In the genomic region with DNA sequence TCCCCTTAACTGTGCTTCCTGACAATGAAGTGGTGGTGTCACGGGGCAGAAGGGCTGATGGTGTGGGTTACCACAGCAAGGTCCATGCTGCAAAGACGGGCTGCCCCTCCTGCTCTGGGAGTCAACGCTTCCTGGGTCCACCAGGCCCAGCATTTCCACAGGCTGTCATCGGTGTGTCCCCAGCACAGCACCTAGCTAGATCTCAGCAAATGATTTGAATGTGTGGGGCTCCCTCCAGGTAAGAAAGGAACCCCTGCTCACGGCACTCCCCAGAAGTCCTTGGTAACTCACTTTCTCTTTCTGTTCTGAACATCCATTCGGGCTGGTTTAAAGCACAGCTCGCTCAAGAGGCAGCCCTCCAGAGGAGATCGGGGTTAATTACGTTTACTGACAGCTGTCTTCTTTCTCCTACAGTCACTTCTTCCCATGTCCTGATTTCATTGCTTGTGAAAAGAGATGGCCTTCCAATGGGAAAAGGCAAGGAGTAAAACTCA, we compare ENCODE assay signal across 8 cellular contexts. TPM values are rescaled to one million over a fixed set of nuclear protein-coding genes. Genes with fewer than 3 reads are reported as not detected.
DNase-seq lines count a peak whose midpoint lies in the region; ATAC-seq and TF ChIP-seq lines count a peak whose summit lies in the region.

No MANE protein-coding gene starts in this region.

- no peaks in the 10 kb centered on the region for H3K27me3 Mint-ChIP-seq in activated T-helper 1 cell treated with anti-CD3 and anti-CD28 coated beads, Interleukin-12 subunit alpha, Interleukin-12 subunit beta, Interleukin-2, Interleukin-4 antibody, amounts not matched to agents 30 ng/mL and 10 ng/mL and 1 ng/mL, durations not matched to agents 14 hours and 24 hours and 36 hours (ENCODE audit: insufficient read depth)

- no peak for TF ChIP-seq CTCF in left ventricle myocardium inferior (IDR thresholded peaks at IDR 0.05; ENCODE audit: borderline replicate concordance)

- H3K27me3 ChIP-seq in left ventricle myocardium inferior (ENCODE audit: low read depth) = no peaks in the 10 kb centered on the region

- no peaks in the 10 kb centered on the region for H3K9me3 ChIP-seq in left ventricle myocardium inferior (replicated peaks)

- peak overlapping the region; percentile 82 for H3K4me3 Mint-ChIP-seq in activated T-helper 1 cell treated with anti-CD3 and anti-CD28 coated beads, Interleukin-12 subunit alpha, Interleukin-12 subunit beta, Interleukin-2, Interleukin-4 antibody, amounts not matched to agents 30 ng/mL and 10 ng/mL and 1 ng/mL, durations not matched to agents 14 hours and 24 hours and 36 hours

- peak overlapping the region; percentile 56 for H3K4me3 ChIP-seq in left ventricle myocardium inferior

- DNase-seq in NCI-H187 treated with DMSO at 0.1 percent for 48 hours (lab: John Stamatoyannopoulos, UW) (peak; percentile 28), NCI-H187 (lab: John Stamatoyannopoulos, UW) (no peak), NOMO-1 (lab: John Stamatoyannopoulos, UW; ENCODE audit: unreplicated experiment in 2 of 2) (peak; percentile 20 to 70), left ventricle myocardium inferior (no peak), foreskin melanocyte (no peak)
- peak; percentile 57 for DNase-seq in activated T-helper 1 cell treated with anti-CD3 and anti-CD28 coated beads, Interleukin-12 subunit alpha, Interleukin-12 subunit beta, Interleukin-2, Interleukin-4 antibody, amounts not matched to agents 30 ng/mL and 10 ng/mL and 1 ng/mL, durations not matched to agents 14 hours and 24 hours and 36 hours (ENCODE audit: low spot score)
- peak; percentile 23 to 28 for DNase-seq in stimulated activated CD4-positive, alpha-beta T cell treated with anti-CD3 and anti-CD28 coated beads, Interleukin-12 subunit alpha, Interleukin-12 subunit beta, amount 100 ng/mL, for 24 hours (ENCODE audit: low read depth in 2 of 2)

- H3K36me3 Mint-ChIP-seq in activated T-helper 1 cell treated with anti-CD3 and anti-CD28 coated beads, Interleukin-12 subunit alpha, Interleukin-12 subunit beta, Interleukin-2, Interleukin-4 antibody, amounts not matched to agents 30 ng/mL and 10 ng/mL and 1 ng/mL, durations not matched to agents 14 hours and 24 hours and 36 hours (ENCODE audit: low read depth) = no peaks in the 10 kb centered on the region

- peak overlapping the region; percentile 92 for H3K27ac Mint-ChIP-seq in activated T-helper 1 cell treated with anti-CD3 and anti-CD28 coated beads, Interleukin-12 subunit alpha, Interleukin-12 subunit beta, Interleukin-2, Interleukin-4 antibody, amounts not matched to agents 30 ng/mL and 10 ng/mL and 1 ng/mL, durations not matched to agents 14 hours and 24 hours and 36 hours

- intact Hi-C loops in activated T-helper 1 cell treated with anti-CD3 and anti-CD28 coated beads, Interleukin-12 subunit alpha, Interleukin-12 subunit beta, Interleukin-2, Interleukin-4 antibody, amounts not matched to agents 30 ng/mL and 10 ng/mL and 1 ng/mL, durations not matched to agents 14 hours and 24 hours and 36 hours (cut with micrococcal nuclease) = loop anchor here (1.0 to 5.0 kb wide), 2 partner anchors 41 to 317 kb away; no protein-coding TSS in a partner anchor
- intact Hi-C loops in left ventricle myocardium inferior (cut with micrococcal nuclease) = no loop called here

- peak; percentile 80 for ATAC-seq in HG02973 (IDR thresholded peaks at IDR 0.05; ENCODE audit: unreplicated experiment)

- peaks cover 53% of the 10 kb centered on the region for H3K4me1 ChIP-seq in left ventricle myocardium inferior

- H3K36me3 ChIP-seq in left ventricle myocardium inferior = no peaks in the 10 kb centered on the region

- peaks cover 69% of the 10 kb centered on the region for H3K4me1 Mint-ChIP-seq in activated T-helper 1 cell treated with anti-CD3 and anti-CD28 coated beads, Interleukin-12 subunit alpha, Interleukin-12 subunit beta, Interleukin-2, Interleukin-4 antibody, amounts not matched to agents 30 ng/mL and 10 ng/mL and 1 ng/mL, durations not matched to agents 14 hours and 24 hours and 36 hours (ENCODE audit: low read depth)

- H3K27ac ChIP-seq in left ventricle myocardium inferior (replicated peaks) = peak overlapping the region; percentile 85

- no peaks in the 10 kb centered on the region for H3K9me3 Mint-ChIP-seq in activated T-helper 1 cell treated with anti-CD3 and anti-CD28 coated beads, Interleukin-12 subunit alpha, Interleukin-12 subunit beta, Interleukin-2, Interleukin-4 antibody, amounts not matched to agents 30 ng/mL and 10 ng/mL and 1 ng/mL, durations not matched to agents 14 hours and 24 hours and 36 hours

RNA-seq across cellular contexts. Expression of gene HIVEP3, which starts 27.3 kb away (rescaled TPM):
- 75.4 and 76.7 TPM in 2 replicates for total RNA-seq in activated T-helper 1 cell treated with anti-CD3 and anti-CD28 coated beads, Interleukin-12 subunit alpha, Interleukin-12 subunit beta, Interleukin-2, Interleukin-4 antibody, amounts not matched to agents 30 ng/mL and 10 ng/mL and 1 ng/mL, durations not matched to agents 14 hours and 24 hours and 36 hours
- total RNA-seq in left ventricle myocardium inferior = 5.7 TPM

Comparison
In these comparisons a context has a peak if more than half of its experiments do, and no peak if none do; other contexts are left out.
1. DNase-seq: peak in NCI-H187 treated with DMSO at 0.1 percent for 48 hours (single experiment), NOMO-1 (2 of 2), activated T-helper 1 cell treated with anti-CD3 and anti-CD28 coated beads, Interleukin-12 subunit alpha, Interleukin-12 subunit beta, Interleukin-2, Interleukin-4 antibody, amounts not matched to agents 30 ng/mL and 10 ng/mL and 1 ng/mL, durations not matched to agents 14 hours and 24 hours and 36 hours (single experiment) and stimulated activated CD4-positive, alpha-beta T cell treated with anti-CD3 and anti-CD28 coated beads, Interleukin-12 subunit alpha, Interleukin-12 subunit beta, amount 100 ng/mL, for 24 hours (2 of 2); none in NCI-H187 (0 of 2), left ventricle myocardium inferior (single experiment) and foreskin melanocyte (single experiment).
2. RNA of gene HIVEP3, which starts 27.3 kb away (total RNA-seq): 75.4 to 76.7 TPM in activated T-helper 1 cell treated with anti-CD3 and anti-CD28 coated beads, Interleukin-12 subunit alpha, Interleukin-12 subunit beta, Interleukin-2, Interleukin-4 antibody, amounts not matched to agents 30 ng/mL and 10 ng/mL and 1 ng/mL, durations not matched to agents 14 hours and 24 hours and 36 hours; 5.7 TPM in left ventricle myocardium inferior (single experiment); every median in the first group is over 10 times any median in the second.